In the genomic region with DNA sequence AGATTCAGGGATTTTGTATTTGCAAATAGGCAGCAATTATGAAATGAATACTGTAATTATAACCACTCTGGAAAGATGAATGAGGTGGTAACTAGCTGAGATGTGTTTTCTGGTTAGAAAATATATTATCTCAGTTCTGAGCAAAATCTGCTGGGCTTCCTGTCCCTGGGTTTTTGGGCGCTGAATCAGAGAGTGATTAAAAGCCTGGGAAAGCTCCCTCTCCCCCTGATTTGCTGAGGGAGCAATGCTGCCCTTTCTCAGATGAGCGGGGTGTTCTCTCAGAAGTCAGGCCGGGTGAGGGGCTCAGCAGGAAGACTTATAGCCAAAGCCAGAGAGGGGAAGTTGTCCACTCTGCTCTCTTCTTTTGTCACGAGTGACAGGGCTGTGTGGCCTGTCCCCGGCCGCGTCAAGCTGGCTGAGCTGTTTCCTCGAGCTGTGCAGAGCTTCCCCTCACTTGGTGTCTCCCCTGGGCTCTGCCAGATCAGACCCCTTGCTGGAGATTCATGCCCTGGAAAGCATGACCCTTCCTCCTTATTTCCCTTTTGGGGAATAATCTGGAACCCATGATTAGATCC, we compare ENCODE assay signal across 22 cellular contexts. TPM values are rescaled to one million over a fixed set of nuclear protein-coding genes. Genes with fewer than 3 reads are reported as not detected.
DNase-seq lines count a peak whose midpoint lies in the region; ATAC-seq and TF ChIP-seq lines count a peak whose summit lies in the region.
"Had no signal": no experiment of that assay in that cellular context is flagged by ENCODE, and none has a peak within 500 bp of the region (broad histone marks: within the 10 kb centered on the region; RNA-seq: fewer than 3 reads in every experiment).

No MANE protein-coding gene starts in this region.

- no peak overlapping the region for H3K27ac ChIP-seq in Karpas-422 (ENCODE audit: low read length)
- no peak overlapping the region for H3K27ac ChIP-seq in brain microvascular endothelial cell
- H3K27ac ChIP-seq in mesenchymal stem cell (ENCODE audit: low read length, poor library complexity, severe bottlenecking) = no peak overlapping the region
- H3K27ac ChIP-seq: body of pancreas, ovary, uterus, WERI-Rb-1 had no signal

- no peak overlapping the region for H2AFZ ChIP-seq in Karpas-422 (ENCODE audit: low read length)
- no peak overlapping the region for H2AFZ ChIP-seq in mesenchymal stem cell (ENCODE audit: low read depth, low read length)

- H3K4ac ChIP-seq in mesenchymal stem cell (ENCODE audit: low read depth in 1 of 2, low read length in 2 of 2) = no peak overlapping the region

- WGBS in mesenchymal stem cell = 68% methylated on average over 8 of the region's 8 CpGs

- H3K36me3 ChIP-seq in Karpas-422 (ENCODE audit: insufficient read depth, low read length) = no peaks in the 10 kb centered on the region
- no peaks in the 10 kb centered on the region for H3K36me3 ChIP-seq in brain microvascular endothelial cell (replicated peaks)
- no peaks in the 10 kb centered on the region for H3K36me3 ChIP-seq in mesenchymal stem cell (ENCODE audit: control insufficient read depth in 1 of 2, insufficient read depth in 2 of 2, low read depth in 1 of 2, low read length in 2 of 2)
- H3K36me3 ChIP-seq: HAP-1, ovary, uterus, WERI-Rb-1 had no signal

- H3K9ac ChIP-seq in Karpas-422 (ENCODE audit: low read length) (0 out of 2 replicates have a peak overlapping the region, but pooled peaks have one; percentile 29), mesenchymal stem cell (ENCODE audit: low read length) (no peak overlapping the region)

- ATAC-seq in GM21447 (IDR thresholded peaks at IDR 0.05; ENCODE audit: unreplicated experiment) = no peak
- ATAC-seq in HG03108 (IDR thresholded peaks at IDR 0.05; ENCODE audit: unreplicated experiment) = no peak
- ATAC-seq: body of pancreas had no signal

- H3K79me2 ChIP-seq in Karpas-422 (ENCODE audit: low read length) = no peaks in the 10 kb centered on the region

- H3K9me2 ChIP-seq in Karpas-422 (replicated peaks; ENCODE audit: insufficient read depth, low read length) = no peaks in the 10 kb centered on the region

- no peak overlapping the region for H3K4me3 ChIP-seq in Karpas-422 (ENCODE audit: low read length)
- H3K4me3 ChIP-seq in brain microvascular endothelial cell (ENCODE audit: low read depth, low read length) = no peak overlapping the region
- no peak overlapping the region for H3K4me3 ChIP-seq in mesenchymal stem cell (ENCODE audit: insufficient read depth in 1 of 2, low read depth in 1 of 2, low read length in 2 of 2)
- H3K4me3 ChIP-seq: body of pancreas, HAP-1, ovary, uterus had no signal

- H4K91ac ChIP-seq in mesenchymal stem cell (ENCODE audit: low read length) = no peak overlapping the region

- TF ChIP-seq CTCF in brain microvascular endothelial cell (IDR thresholded peaks at IDR 0.05; ENCODE audit: low read depth, low read length, missing control alignments) = no peak

- H3K4me1 ChIP-seq in Karpas-422 (ENCODE audit: low read length) (peaks cover 38% of the 10 kb centered on the region), mesenchymal stem cell (ENCODE audit: control insufficient read depth, insufficient read depth, low read depth, low read length) (no peaks in the 10 kb centered on the region)
- H3K4me1 ChIP-seq: body of pancreas, uterus had no signal

- H2BK12ac ChIP-seq in mesenchymal stem cell (ENCODE audit: low read length in 2 of 2) = no peak overlapping the region

- no peak overlapping the region for H3K18ac ChIP-seq in mesenchymal stem cell (ENCODE audit: low read depth in 1 of 2, low read length in 2 of 2)

- H3K79me1 ChIP-seq in mesenchymal stem cell (replicated peaks; ENCODE audit: low read length, poor library complexity, severe bottlenecking) = no peaks in the 10 kb centered on the region

- no peaks in the 10 kb centered on the region for H3K27me3 ChIP-seq in Karpas-422 (ENCODE audit: low read length)
- H3K27me3 ChIP-seq in brain microvascular endothelial cell (replicated peaks) = no peaks in the 10 kb centered on the region
- H3K27me3 ChIP-seq in mesenchymal stem cell (ENCODE audit: control insufficient read depth in 1 of 2, insufficient read depth in 1 of 2, low read length in 2 of 2) = peaks cover 59 to 62% of the 10 kb centered on the region in 2 experiments
- H3K27me3 ChIP-seq: body of pancreas, ovary, uterus had no signal

- H4K8ac ChIP-seq in mesenchymal stem cell (ENCODE audit: low read length) = no peak overlapping the region

- no peak overlapping the region for H3K14ac ChIP-seq in mesenchymal stem cell (ENCODE audit: low read length in 2 of 2)

- no peaks in the 10 kb centered on the region for H4K20me1 ChIP-seq in Karpas-422 (ENCODE audit: insufficient read depth, low read depth, low read length)

- no peak overlapping the region for H2AK5ac ChIP-seq in mesenchymal stem cell (ENCODE audit: low read length, severe bottlenecking)

- H2BK15ac ChIP-seq in mesenchymal stem cell (ENCODE audit: low read depth, poor library complexity, severe bottlenecking) = no peak overlapping the region

- no peak overlapping the region for H2BK5ac ChIP-seq in mesenchymal stem cell (ENCODE audit: low read depth, low read length, poor library complexity, severe bottlenecking)

- DNase-seq in COR-L47 (lab: John Stamatoyannopoulos, UW) (peak; percentile 35), Karpas-422 (no peak), brain microvascular endothelial cell (peak; percentile 11), mesenchymal stem cell (peak; percentile 12), NCI-H526 (lab: John Stamatoyannopoulos, UW) (no peak)
- no peak for DNase-seq in stimulated activated CD4-positive, alpha-beta T cell treated with anti-CD3 and anti-CD28 coated beads, Interleukin-15, amount 100 ng/mL, for 24 hours
- DNase-seq: activated CD4-positive, alpha-beta memory T cell treated with anti-CD3 and anti-CD28 coated beads for 36 hours; activated naive CD4-positive, alpha-beta T cell treated with anti-CD3 and anti-CD28 coated beads, Interleukin-2, amount 50 U/mL, for 16 hours; body of pancreas; erythroblast; MM.1S; NCI-H1930; NCI-H446 treated with DMSO at 0.1 percent for 48 hours; ovary; SIG-M5; stimulated activated CD4-positive, alpha-beta T cell treated with anti-CD3 and anti-CD28 coated beads, Interleukin-4, amount 100 ng/mL, for 24 hours; substantia nigra; uterus; WERI-Rb-1 had no signal

- no peak overlapping the region for H2BK120ac ChIP-seq in mesenchymal stem cell (ENCODE audit: low read depth, low read length)

- H3K9me3 ChIP-seq in Karpas-422 (ENCODE audit: low read length) (no peaks in the 10 kb centered on the region), mesenchymal stem cell (ENCODE audit: control insufficient read depth, low read length) (no peaks in the 10 kb centered on the region)
- H3K9me3 ChIP-seq: body of pancreas, HAP-1, ovary, uterus had no signal

- no peak overlapping the region for H3K23ac ChIP-seq in mesenchymal stem cell (ENCODE audit: low read length in 2 of 2)

- in situ Hi-C loops in brain microvascular endothelial cell (cut with HindIII; ENCODE audit: low pct_ligation_motif_present, low sequenced_read_pairs) = no loop called here

- H3K4me2 ChIP-seq in Karpas-422 (ENCODE audit: low read depth, low read length, poor library complexity, severe bottlenecking) (peak overlapping the region; percentile 32), mesenchymal stem cell (ENCODE audit: low read length, poor library complexity, severe bottlenecking) (no peak overlapping the region)

RNA-seq across cellular contexts. Expression of a gene that starts 39.8 kb away (rescaled TPM):
- 173 and 469 TPM in 2 replicates for total RNA-seq in Karpas-422 (2014; rRNA removed; shearing (Covaris generic); ENCODE audit: low replicate concordance)
- 73.5 TPM for polyA plus RNA-seq in mesenchymal stem cell (2013, experiment 1 of 2)
- polyA plus RNA-seq in mesenchymal stem cell (2013, experiment 2 of 2) = 74.6 TPM
- total RNA-seq: body of pancreas had no signal

Comparison
In these comparisons a context has a peak if more than half of its experiments do, and no peak if none do; other contexts are left out.
1. DNase-seq: peak in COR-L47 (single experiment), brain microvascular endothelial cell (single experiment) and mesenchymal stem cell (single experiment); none in Karpas-422 (single experiment), NCI-H526 (0 of 2) and stimulated activated CD4-positive, alpha-beta T cell treated with anti-CD3 and anti-CD28 coated beads, Interleukin-15, amount 100 ng/mL, for 24 hours (single experiment).